Comparison of ENCODE assay signal across 13 cellular contexts in genomic region chr10:1058017-1058416, GRCh38. TPM values are rescaled to one million over a fixed set of nuclear protein-coding genes. Genes with fewer than 3 reads are reported as not detected.
A peak's percentile ranks its signal among the peaks of the same experiment; 100 is the strongest.
DNase-seq lines count a peak whose midpoint lies in the region; ATAC-seq, FAIRE-seq and TF ChIP-seq lines count a peak whose summit lies in the region.
"Had no signal": no experiment of that assay in that cellular context is flagged by ENCODE, and none has a peak within 500 bp of the region (broad histone marks: within the 10 kb centered on the region; RNA-seq: fewer than 3 reads in every experiment).

No MANE protein-coding gene starts in this region.

- intact Hi-C loops in Right ventricle myocardium superior (cut with DNase I) (no loop called here), left cardiac atrium (cut with DNase I) (no loop called here)

- ATAC-seq in Right ventricle myocardium superior (ENCODE audit: poor library complexity) (peak; percentile 59), left cardiac atrium (no peak), thoracic aorta (ENCODE audit: insufficient number of reproducible peaks, low FRiP score, low read depth) (no peak), GM21529 (IDR thresholded peaks at IDR 0.05; ENCODE audit: unreplicated experiment) (no peak)
- ATAC-seq in activated naive CD4-positive, alpha-beta T cell treated with anti-CD3 and anti-CD28 coated beads, Interleukin-2, amount 50 U/mL, for 72 hours = no peak

- H3K9me3 ChIP-seq in keratinocyte (ENCODE audit: control insufficient read depth, low read depth, low read length) = no peaks in the 10 kb centered on the region
- no peaks in the 10 kb centered on the region for H3K9me3 ChIP-seq in thoracic aorta

- H3K4me3 ChIP-seq in keratinocyte (ENCODE audit: control insufficient read depth in 2 of 3, extremely low read depth in 1 of 3, insufficient read depth in 2 of 3, low read depth in 1 of 3, low read length in 3 of 3) (peak overlapping the region; percentile 26 to 94 (median 66)), thoracic aorta (peak overlapping the region; percentile 92)

- peaks cover 0 to 3% of the 10 kb centered on the region in 2 experiments for H3K36me3 ChIP-seq in keratinocyte (ENCODE audit: control insufficient read depth in 2 of 2, extremely low read depth in 1 of 2, insufficient read depth in 2 of 2, low read length in 2 of 2)
- H3K36me3 ChIP-seq in thoracic aorta = no peaks in the 10 kb centered on the region

- TF ChIP-seq CTCF in keratinocyte (optimal IDR thresholded peaks at IDR 0.05 in 1 of 3, IDR thresholded peaks at IDR 0.05 in 1 of 3, conservative IDR thresholded peaks at IDR 0.05 in 1 of 3; ENCODE audit: extremely low read depth in 1 of 3, insufficient read depth in 2 of 3, low read length in 3 of 3) = no peak
- no peak for TF ChIP-seq CTCF in thoracic aorta (IDR thresholded peaks at IDR 0.05)

- DNase-seq in Right ventricle myocardium superior (no peak), left cardiac atrium (no peak), keratinocyte (ENCODE audit: low read depth, low spot score) (no peak), thoracic aorta (ENCODE audit: low spot score) (no peak), C1 segment of cervical spinal cord (lab: John Stamatoyannopoulos, UW) (no peak), anterior cingulate cortex (lab: John Stamatoyannopoulos, UW) (no peak)
- no peak for DNase-seq in activated naive CD4-positive, alpha-beta T cell treated with anti-CD3 and anti-CD28 coated beads, Interleukin-2, amount 50 U/mL, for 72 hours (ENCODE audit: low spot score in 2 of 2)
- DNase-seq: activated CD4-positive, CD25-positive, alpha-beta regulatory T cell; COR-L47; effector memory CD4-positive, alpha-beta T cell; NCI-H2029 treated with DMSO at 0.1 percent for 48 hours had no signal

- H3K27ac Mint-ChIP-seq in activated naive CD4-positive, alpha-beta T cell treated with anti-CD3 and anti-CD28 coated beads, Interleukin-2, amount 50 U/mL, for 72 hours = peak overlapping the region; percentile 11 to 99

- no peak for FAIRE-seq in keratinocyte (lab: Jason Lieb, UNC)

- no peaks in the 10 kb centered on the region for H3K9me3 Mint-ChIP-seq in activated naive CD4-positive, alpha-beta T cell treated with anti-CD3 and anti-CD28 coated beads, Interleukin-2, amount 50 U/mL, for 72 hours

- no peaks in the 10 kb centered on the region for H4K20me1 ChIP-seq in keratinocyte (ENCODE audit: control insufficient read depth, extremely low read depth, insufficient read depth, low read length)

- dilution Hi-C loops in keratinocyte (cut with MboI; ENCODE audit: extremely low pct_ligation_motif_present, low sequenced_read_pairs) = no loop called here

- H3K27ac ChIP-seq in keratinocyte (ENCODE audit: control insufficient read depth, insufficient read depth, low read length) = peak overlapping the region; percentile 5
- H3K27ac ChIP-seq in thoracic aorta = no peak overlapping the region

- H3K36me3 Mint-ChIP-seq in activated naive CD4-positive, alpha-beta T cell treated with anti-CD3 and anti-CD28 coated beads, Interleukin-2, amount 50 U/mL, for 72 hours = peaks cover 24 to 33% of the 10 kb centered on the region in 2 donors

- no peak overlapping the region for H2AFZ ChIP-seq in keratinocyte (ENCODE audit: control insufficient read depth, low read length)

- H3K9ac ChIP-seq in keratinocyte (ENCODE audit: control insufficient read depth, extremely low read depth, insufficient read depth, low read length) = no peak overlapping the region

- H3K4me1 ChIP-seq in keratinocyte (ENCODE audit: control insufficient read depth, extremely low read depth, insufficient read depth, low read length) (peaks cover 66% of the 10 kb centered on the region), thoracic aorta (ENCODE audit: control insufficient read depth in 1 of 2, low read depth in 2 of 2) (peaks cover 14 to 40% of the 10 kb centered on the region in 2 donors)

- H3K27me3 ChIP-seq in keratinocyte (ENCODE audit: control insufficient read depth, extremely low read depth, insufficient read depth, low read length) = no peaks in the 10 kb centered on the region
- H3K27me3 ChIP-seq in thoracic aorta (replicated peaks; ENCODE audit: insufficient read depth) = no peaks in the 10 kb centered on the region

- peak overlapping the region; percentile 95 for H3K4me2 ChIP-seq in keratinocyte (ENCODE audit: control insufficient read depth, extremely low read depth, insufficient read depth, low read depth, low read length)

- peaks cover 73% of the 10 kb centered on the region for H3K79me2 ChIP-seq in keratinocyte (ENCODE audit: control insufficient read depth, insufficient read depth, low read length)

- no peaks in the 10 kb centered on the region for H3K9me1 ChIP-seq in keratinocyte (ENCODE audit: control insufficient read depth, extremely low read depth, insufficient read depth, low read length)

RNA-seq across cellular contexts. Expression of gene WDR37, which starts 1.8 kb away (rescaled TPM):
- total RNA-seq in Right ventricle myocardium superior (28.0 TPM), left cardiac atrium (10 to 100 TPM; 23.2 to 33.9 TPM), thoracic aorta (10 to 100 TPM; 18.3 to 24.6 TPM)
- 10 to 100 TPM; 21.2 to 31.5 TPM for total RNA-seq in activated naive CD4-positive, alpha-beta T cell treated with anti-CD3 and anti-CD28 coated beads, Interleukin-2, amount 50 U/mL, for 72 hours
- polyA plus RNA-seq in keratinocyte = 13.1 to 22.8 TPM (median 16.0 TPM) in 3 replicates
- polyA plus RNA-seq in keratinocyte (2011; ENCODE audit: low read depth) = 19.2 TPM
- polyA plus RNA-seq in keratinocyte (2011; cell fraction: cytosol; rRNA removed) = 14.9 and 17.7 TPM in 2 replicates
- polyA plus RNA-seq in keratinocyte (2011; cell fraction: nucleus; rRNA removed) = 39.3 and 39.4 TPM in 2 replicates
- polyA plus RNA-seq in keratinocyte (2012; ENCODE audit: low replicate concordance) = 11.0 and 16.4 TPM in 2 replicates
- polyA minus RNA-seq in keratinocyte = 40.9 to 73.3 TPM (median 46.3 TPM) in 3 replicates
- polyA minus RNA-seq in keratinocyte (2011; cell fraction: cytosol; rRNA and poly(A)+ RNA removed) = 22.4 TPM
- 27.2 and 45.2 TPM in 2 replicates for polyA minus RNA-seq in keratinocyte (2011; cell fraction: nucleus; rRNA and poly(A)+ RNA removed)

RNA-seq across cellular contexts. Expression of gene IDI1, which starts 9.1 kb away (rescaled TPM):
- total RNA-seq in Right ventricle myocardium superior (13.0 TPM), left cardiac atrium (10 to 100 TPM; 18.4 to 29.8 TPM), thoracic aorta (10 to 100 TPM; 19.2 to 26.7 TPM)
- total RNA-seq in activated naive CD4-positive, alpha-beta T cell treated with anti-CD3 and anti-CD28 coated beads, Interleukin-2, amount 50 U/mL, for 72 hours = 10 to 100 TPM; 52.6 to 81.1 TPM
- polyA plus RNA-seq in keratinocyte = 140 to 298 TPM (median 172 TPM) in 3 replicates
- 61.0 TPM for polyA plus RNA-seq in keratinocyte (2011; ENCODE audit: low read depth)
- polyA plus RNA-seq in keratinocyte (2011; cell fraction: cytosol; rRNA removed) = 91.1 and 171 TPM in 2 replicates
- polyA plus RNA-seq in keratinocyte (2011; cell fraction: nucleus; rRNA removed) = 319 and 386 TPM in 2 replicates
- polyA plus RNA-seq in keratinocyte (2012; ENCODE audit: low replicate concordance) = 85.7 and 143 TPM in 2 replicates
- polyA minus RNA-seq in keratinocyte = 21.3 to 110 TPM (median 63.5 TPM) in 3 replicates
- polyA minus RNA-seq in keratinocyte (2011; cell fraction: cytosol; rRNA and poly(A)+ RNA removed) = 48.2 TPM
- 107 and 178 TPM in 2 replicates for polyA minus RNA-seq in keratinocyte (2011; cell fraction: nucleus; rRNA and poly(A)+ RNA removed)

RNA-seq across cellular contexts. Expression of gene IDI2, which starts 32.4 kb away (rescaled TPM):
- total RNA-seq in Right ventricle myocardium superior = 0.16 TPM
- total RNA-seq in left cardiac atrium = not detected
- total RNA-seq in activated naive CD4-positive, alpha-beta T cell treated with anti-CD3 and anti-CD28 coated beads, Interleukin-2, amount 50 U/mL, for 72 hours = not detected
- not detected in 3 replicates for polyA plus RNA-seq in keratinocyte
- polyA plus RNA-seq in keratinocyte (2011; ENCODE audit: low read depth) = not detected
- polyA plus RNA-seq in keratinocyte (2011; cell fraction: cytosol; rRNA removed) = not detected in 2 replicates
- not detected in 2 replicates for polyA plus RNA-seq in keratinocyte (2011; cell fraction: nucleus; rRNA removed)
- not detected in 2 replicates for polyA plus RNA-seq in keratinocyte (2012; ENCODE audit: low replicate concordance)
- not detected in 3 replicates for polyA minus RNA-seq in keratinocyte
- polyA minus RNA-seq in keratinocyte (2011; cell fraction: cytosol; rRNA and poly(A)+ RNA removed) = not detected
- polyA minus RNA-seq in keratinocyte (2011; cell fraction: nucleus; rRNA and poly(A)+ RNA removed) = not detected in 2 replicates
- total RNA-seq in thoracic aorta = not detected
- total RNA-seq: myocyte had no signal
